Comparison of ENCODE assay signal across 23 cellular contexts in the genomic region with DNA sequence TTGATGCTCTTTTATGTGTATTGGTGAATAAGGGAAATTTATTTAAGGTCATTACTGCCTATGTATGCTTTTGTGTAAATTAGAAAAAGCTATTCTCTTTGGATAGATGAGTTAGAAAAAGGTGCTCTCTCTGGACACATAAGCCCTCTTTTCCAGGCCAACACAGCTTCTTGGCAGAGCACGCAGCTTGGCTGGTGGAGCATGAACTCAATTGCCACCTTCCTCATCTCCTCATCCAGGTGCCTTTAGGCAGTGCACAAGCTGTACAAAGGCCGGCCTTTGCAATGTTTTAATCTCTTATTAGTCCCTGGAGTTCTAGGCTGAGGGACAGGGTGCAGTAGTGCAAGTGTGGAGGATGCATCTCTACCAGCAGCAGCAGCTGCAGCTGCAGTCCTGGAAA.
DNase-seq lines count a peak whose midpoint lies in the region; ATAC-seq, FAIRE-seq and TF ChIP-seq lines count a peak whose summit lies in the region.
"Had no signal": no experiment of that assay in that cellular context is flagged by ENCODE, and none has a peak within 500 bp of the region (broad histone marks: within the 10 kb centered on the region; RNA-seq: fewer than 3 reads in every experiment).

No MANE protein-coding gene starts in this region.

- H3K9ac ChIP-seq in IMR-90 (ENCODE audit: low read depth, low read length) (no peak overlapping the region), H1 (replicated peaks in 1 of 4; ENCODE audit: extremely low read depth in 1 of 4, low read depth in 3 of 4, low read length in 3 of 4) (no peak overlapping the region)
- H3K9ac ChIP-seq: GM23248, SK-N-SH had no signal

- peaks cover 3% of the 10 kb centered on the region; the same call in 1 of the 2 replicates for H3K27me3 ChIP-seq in IMR-90 (ENCODE audit: control insufficient read depth, insufficient read depth, low read length)
- H3K27me3 ChIP-seq in SJSA1 (replicated peaks), result no peaks in the 10 kb centered on the region
- H3K27me3 ChIP-seq in H1 (replicated peaks in 1 of 4; ENCODE audit: control insufficient read depth in 3 of 4, extremely low read depth in 1 of 4, insufficient read depth in 3 of 4, low read length in 3 of 4), result no peaks in the 10 kb centered on the region
- H3K27me3 ChIP-seq: Peyer's patch had no signal

- no peak for TF ChIP-seq EP300 in H1 (IDR thresholded peaks at IDR 0.05; ENCODE audit: borderline replicate concordance in 1 of 2, low read depth in 2 of 2, low read length in 2 of 2)

- no peak overlapping the region for H2AK9ac ChIP-seq in IMR-90 (replicated peaks; ENCODE audit: low read depth, low read length, poor library complexity)

- no peak overlapping the region for H2BK20ac ChIP-seq in IMR-90 (ENCODE audit: low read depth, low read length)
- H2BK20ac ChIP-seq in H1 (ENCODE audit: low read length), result no peak overlapping the region

- dilution Hi-C loops in IMR-90 (cut with HindIII; ENCODE audit: low sequenced_read_pairs, unreplicated experiment), result no loop called here

- in situ Hi-C loops in IMR-90 (cut with MboI; ENCODE audit: low sequenced_read_pairs), result no loop called here

- TF ChIP-seq RAD21 in IMR-90 (IDR thresholded peaks at IDR 0.05; ENCODE audit: low read length), result no peak
- no peak for TF ChIP-seq RAD21 in H1 (IDR thresholded peaks at IDR 0.05 in 1 of 2, conservative IDR thresholded peaks at IDR 0.05 in 1 of 2; ENCODE audit: low read depth in 2 of 2, low read length in 2 of 2)

- intact Hi-C loops in IMR-90 (cut with micrococcal nuclease), result no loop called here

- H3K79me1 ChIP-seq in IMR-90 (ENCODE audit: low read depth in 1 of 2, low read length in 2 of 2) (no peaks in the 10 kb centered on the region), H1 (ENCODE audit: low read depth, low read length) (no peaks in the 10 kb centered on the region)

- no peak overlapping the region for H2BK12ac ChIP-seq in H1 (ENCODE audit: low read depth, low read length)

- peaks cover 15% of the 10 kb centered on the region; the same call in 1 of the 2 replicates for H3K9me1 ChIP-seq in IMR-90 (ENCODE audit: insufficient read depth, low read length)

- H3K56ac ChIP-seq in IMR-90 (ENCODE audit: extremely low read depth, insufficient read depth, low read length) (no peak overlapping the region), H1 (replicated peaks; ENCODE audit: insufficient read length, low read depth, low read length) (no peak overlapping the region)

- no peak overlapping the region for H3K4ac ChIP-seq in IMR-90 (ENCODE audit: low read depth, low read length)
- no peak overlapping the region for H3K4ac ChIP-seq in H1 (replicated peaks; ENCODE audit: insufficient read length, low read depth, low read length)

- H2AFZ ChIP-seq in IMR-90 (replicated peaks; ENCODE audit: low read length, poor library complexity) (no peak overlapping the region), H1 (ENCODE audit: low read length) (no peak overlapping the region)
- H2AFZ ChIP-seq: GM23248 had no signal

- peaks cover 14% of the 10 kb centered on the region for H3K4me1 ChIP-seq in IMR-90 (ENCODE audit: control insufficient read depth, insufficient read depth, low read length)
- peaks cover 56% of the 10 kb centered on the region for H3K4me1 ChIP-seq in SJSA1 (replicated peaks)
- H3K4me1 ChIP-seq in H1 (replicated peaks in 1 of 4; ENCODE audit: control insufficient read depth in 3 of 4, insufficient read depth in 4 of 4, low read length in 3 of 4), result peaks cover 0 to 3% (median 0%) of the 10 kb centered on the region in 4 experiments; a peak in 2 of 7 replicates
- H3K4me1 ChIP-seq: Caco-2 had no signal

- peak overlapping the region; percentile 8; the same call in 1 of the 2 replicates for H4K91ac ChIP-seq in IMR-90 (ENCODE audit: insufficient read depth, low read depth, low read length)
- H4K91ac ChIP-seq in H1 (replicated peaks; ENCODE audit: insufficient read length, low read length), result no peak overlapping the region

- WGBS in IMR-90 (ENCODE audit: extremely low coverage in 2 of 2, insufficient read length in 1 of 2), 2 experiments, result no CpG with 5 or more reads among the region's 2 CpGs
- WGBS in H1 (ENCODE audit: extremely low coverage in 1 of 2, insufficient coverage in 1 of 2, insufficient read length in 1 of 2, insufficient replicate concordance in 2 of 2, low coverage in 1 of 2, low lambda C conversion rate in 2 of 2, missing lambda C conversion rate in 1 of 2), 2 experiments, result 95% methylated on average over 2 of the region's 2 CpGs; no CpG with 5 or more reads in 1 of the 2 experiments

- H4K20me1 ChIP-seq in IMR-90 (ENCODE audit: insufficient read depth, low read length) (no peaks in the 10 kb centered on the region), H1 (replicated peaks in 1 of 2; ENCODE audit: control insufficient read depth in 1 of 2, insufficient read depth in 2 of 2, low read length in 2 of 2) (no peaks in the 10 kb centered on the region)

- H3K18ac ChIP-seq in IMR-90 (ENCODE audit: low read depth, low read length) (no peak overlapping the region), H1 (ENCODE audit: extremely low read depth, low read length) (no peak overlapping the region)

- no TSS peak for BruUV-seq in IMR-90 (replicated peaks; lab: Mats Ljungman, UMichigan)

- H2BK120ac ChIP-seq in IMR-90 (ENCODE audit: low read depth, low read length) (no peak overlapping the region), H1 (replicated peaks; ENCODE audit: low read depth, low read length) (no peak overlapping the region)

- H3K4me3 ChIP-seq in IMR-90 (ENCODE audit: insufficient read depth, low read depth, low read length) (no peak overlapping the region), SJSA1 (no peak overlapping the region), H1 (ENCODE audit: extremely low read depth in 1 of 4, insufficient read depth in 2 of 4, low read depth in 3 of 4, low read length in 4 of 4) (no peak overlapping the region)
- H3K4me3 ChIP-seq: GM23248, Peyer's patch had no signal

- FAIRE-seq in H1 (lab: Jason Lieb, UNC) (no peak), frontal cortex (lab: Jason Lieb, UNC) (no peak)
- FAIRE-seq: GM18507 had no signal

- H2BK15ac ChIP-seq in IMR-90 (ENCODE audit: low read depth, low read length) (no peak overlapping the region), H1 (ENCODE audit: low read length) (no peak overlapping the region)

- no peak overlapping the region for H4K8ac ChIP-seq in IMR-90 (ENCODE audit: low read depth in 2 of 2, low read length in 2 of 2)
- peak overlapping the region; percentile 9; the same call in 1 of the 2 replicates for H4K8ac ChIP-seq in H1 (ENCODE audit: extremely low read depth, insufficient read depth, low read length)

- no peak overlapping the region for H3K14ac ChIP-seq in IMR-90 (replicated peaks; ENCODE audit: low read depth, low read length)
- H3K14ac ChIP-seq in H1 (ENCODE audit: insufficient read length), result no peak overlapping the region

- no peak overlapping the region for H3K4me2 ChIP-seq in IMR-90 (ENCODE audit: low read depth, low read length)
- H3K4me2 ChIP-seq in H1 (ENCODE audit: insufficient read depth in 1 of 2, low read depth in 2 of 2, low read length in 2 of 2), result no peak overlapping the region
- H3K4me2 ChIP-seq: SK-N-SH had no signal

- H3K23me2 ChIP-seq in H1 (ENCODE audit: low read depth, low read length), result no peaks in the 10 kb centered on the region

- H4K5ac ChIP-seq in IMR-90 (ENCODE audit: low read depth, low read length) (no peak overlapping the region), H1 (ENCODE audit: insufficient read length, low read depth, low read length) (no peak overlapping the region)

- DNase-seq in IMR-90 (no peak), SJSA1 (ENCODE audit: low read depth in 1 of 2, low spot score in 2 of 2) (no peak), H1 (ENCODE audit: low read depth in 1 of 2, low spot score in 2 of 2) (no peak), substantia nigra (lab: John Stamatoyannopoulos, UW) (no peak), frontal cortex (ENCODE audit: low spot score in 2 of 2) (no peak)
- no peak for DNase-seq in NK-92 treated with Interleukin-12 subunit alpha and Interleukin-12 subunit beta, amount 100 ng/mL, for 24 hours (lab: John Stamatoyannopoulos, UW)
- DNase-seq: Caco-2; CD8-positive, alpha-beta T cell; Kasumi-1; NCI-H1436; NCI-H187 treated with DMSO at 0.1 percent for 48 hours; NCI-H2171 treated with DMSO at 0.1 percent for 48 hours; NCI-H345; NCI-H510A treated with DMSO at 0.1 percent for 48 hours; NCI-H82; OCI-M1; Peyer's patch; SIG-M5; SW 1271 had no signal

- TF ChIP-seq POLR2A in IMR-90 (IDR thresholded peaks at IDR 0.05; ENCODE audit: low read depth, low read length) (no peak), H1 (IDR thresholded peaks at IDR 0.05; ENCODE audit: control extremely low read depth in 1 of 2, low read depth in 2 of 2, low read length in 2 of 2) (no peak)

- no peak overlapping the region for H2BK5ac ChIP-seq in IMR-90 (ENCODE audit: low read depth, low read length, poor library complexity, severe bottlenecking)
- no peak overlapping the region for H2BK5ac ChIP-seq in H1 (ENCODE audit: low read depth, low read length)

- POLR2A ChIA-PET in IMR-90 (lab: Charles Lee; ENCODE audit: unreplicated experiment) (no interaction called here), H1 (lab: Charles Lee; ENCODE audit: partially characterized antibody) (interaction anchor here (0.7 to 1.0 kb wide), 2 partner anchors 17 to 22 kb away, joined by 3 read pairs; no protein-coding TSS in a partner anchor)

- H3K36me3 ChIP-seq in IMR-90 (ENCODE audit: control insufficient read depth, insufficient read depth, low read length) (no peaks in the 10 kb centered on the region), SJSA1 (no peaks in the 10 kb centered on the region), H1 (ENCODE audit: control insufficient read depth in 2 of 4, insufficient read depth in 4 of 4, low read length in 3 of 4) (no peaks in the 10 kb centered on the region)
- H3K36me3 ChIP-seq: Peyer's patch had no signal

- H3K27ac ChIP-seq in IMR-90 (ENCODE audit: insufficient read depth, low read length), result no peak overlapping the region
- H3K27ac ChIP-seq in SJSA1, result 0 out of 2 replicates have a peak overlapping the region, but pooled peaks have one; percentile 45
- H3K27ac ChIP-seq in H1 (ENCODE audit: low read depth, low read length), result no peak overlapping the region
- peak overlapping the region; percentile 14 for H3K27ac ChIP-seq in substantia nigra (ENCODE audit: low read depth, low read length, poor library complexity, severe bottlenecking)
- H3K27ac ChIP-seq: GM23248, Peyer's patch had no signal

- no peak for TF ChIP-seq CTCF in IMR-90 (conservative IDR thresholded peaks at IDR 0.05; ENCODE audit: low read depth, low read length)
- no peak for TF ChIP-seq CTCF in H1 (IDR thresholded peaks at IDR 0.05; ENCODE audit: control extremely low read depth in 1 of 3, insufficient read depth in 1 of 3, low read depth in 1 of 3, low read length in 3 of 3)

- H3K79me2 ChIP-seq in H1 (ENCODE audit: control insufficient read depth in 1 of 2, insufficient read depth in 2 of 2, low read length in 2 of 2), result no peaks in the 10 kb centered on the region

- no peaks in the 10 kb centered on the region for H3K9me3 ChIP-seq in IMR-90 (ENCODE audit: control insufficient read depth, insufficient read depth, low read length)
- H3K9me3 ChIP-seq in SJSA1 (replicated peaks), result no peaks in the 10 kb centered on the region
- H3K9me3 ChIP-seq in H1 (ENCODE audit: insufficient read depth in 2 of 2, low read depth in 1 of 2, low read length in 1 of 2), result no peaks in the 10 kb centered on the region
- H3K9me3 ChIP-seq: Caco-2, Peyer's patch, SK-N-SH had no signal

- CTCF ChIA-PET in IMR-90 (lab: Yijun Ruan, JAX) (interaction anchor here (1.2 to 2.4 kb wide), 2 partner anchors 19 to 54 kb away, joined by 4 to 8 read pairs; no protein-coding TSS in a partner anchor), H1 (lab: Charles Lee; ENCODE audit: partially characterized antibody) (interaction anchor here (0.9 to 4.7 kb wide), 11 partner anchors 9 to 330 kb away, joined by 3 to 34 read pairs (median 3); no protein-coding TSS in a partner anchor)

- ATAC-seq in IMR-90 (ENCODE audit: low read depth) (no peak), GM21825 (IDR thresholded peaks at IDR 0.05; ENCODE audit: unreplicated experiment) (no peak)
- ATAC-seq: CD8-positive, alpha-beta T cell had no signal

- H2AK5ac ChIP-seq in IMR-90 (ENCODE audit: low read depth, low read length) (no peak overlapping the region), H1 (ENCODE audit: low read depth, low read length) (no peak overlapping the region)

- H3K23ac ChIP-seq in IMR-90 (ENCODE audit: low read depth, low read length) (no peak overlapping the region), H1 (ENCODE audit: insufficient read length) (no peak overlapping the region)

Comparison
In these comparisons a context has a peak if more than half of its experiments do, and no peak if none do; other contexts are left out.
1. H3K27ac ChIP-seq: peak in SJSA1 (single experiment) and substantia nigra (single experiment); none in IMR-90 (single experiment) and H1 (single experiment).